Comparison of ENCODE assay signal across 1 cellular context in the genomic region with DNA sequence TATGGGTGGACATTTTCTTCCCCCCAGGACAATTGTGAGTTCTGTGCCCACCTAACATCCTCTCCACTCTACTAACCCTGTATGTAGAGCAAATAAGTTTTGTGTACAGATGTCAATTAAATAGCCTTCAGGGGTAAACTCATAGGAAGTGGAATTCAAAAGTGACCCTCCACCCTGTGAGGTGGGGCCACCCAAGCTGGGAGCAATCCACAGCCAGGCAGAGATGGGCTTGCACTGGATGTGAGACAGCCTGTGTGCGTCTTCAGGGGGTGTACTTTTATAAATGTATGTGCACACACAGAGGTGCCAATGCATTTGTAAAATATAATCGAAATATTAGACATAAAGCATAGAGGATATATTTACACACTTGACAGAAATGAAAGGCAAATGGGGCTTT.
A peak's percentile ranks its signal among the peaks of the same experiment; 100 is the strongest.
TF ChIP-seq lines count a peak whose summit lies in the region.

No MANE protein-coding gene starts in this region.

TF ChIP-seq in HEK293, 187 proteins besides CTCF, POLR2A, EP300 and RAD21:
- TF ChIP-seq, protein P1, sequence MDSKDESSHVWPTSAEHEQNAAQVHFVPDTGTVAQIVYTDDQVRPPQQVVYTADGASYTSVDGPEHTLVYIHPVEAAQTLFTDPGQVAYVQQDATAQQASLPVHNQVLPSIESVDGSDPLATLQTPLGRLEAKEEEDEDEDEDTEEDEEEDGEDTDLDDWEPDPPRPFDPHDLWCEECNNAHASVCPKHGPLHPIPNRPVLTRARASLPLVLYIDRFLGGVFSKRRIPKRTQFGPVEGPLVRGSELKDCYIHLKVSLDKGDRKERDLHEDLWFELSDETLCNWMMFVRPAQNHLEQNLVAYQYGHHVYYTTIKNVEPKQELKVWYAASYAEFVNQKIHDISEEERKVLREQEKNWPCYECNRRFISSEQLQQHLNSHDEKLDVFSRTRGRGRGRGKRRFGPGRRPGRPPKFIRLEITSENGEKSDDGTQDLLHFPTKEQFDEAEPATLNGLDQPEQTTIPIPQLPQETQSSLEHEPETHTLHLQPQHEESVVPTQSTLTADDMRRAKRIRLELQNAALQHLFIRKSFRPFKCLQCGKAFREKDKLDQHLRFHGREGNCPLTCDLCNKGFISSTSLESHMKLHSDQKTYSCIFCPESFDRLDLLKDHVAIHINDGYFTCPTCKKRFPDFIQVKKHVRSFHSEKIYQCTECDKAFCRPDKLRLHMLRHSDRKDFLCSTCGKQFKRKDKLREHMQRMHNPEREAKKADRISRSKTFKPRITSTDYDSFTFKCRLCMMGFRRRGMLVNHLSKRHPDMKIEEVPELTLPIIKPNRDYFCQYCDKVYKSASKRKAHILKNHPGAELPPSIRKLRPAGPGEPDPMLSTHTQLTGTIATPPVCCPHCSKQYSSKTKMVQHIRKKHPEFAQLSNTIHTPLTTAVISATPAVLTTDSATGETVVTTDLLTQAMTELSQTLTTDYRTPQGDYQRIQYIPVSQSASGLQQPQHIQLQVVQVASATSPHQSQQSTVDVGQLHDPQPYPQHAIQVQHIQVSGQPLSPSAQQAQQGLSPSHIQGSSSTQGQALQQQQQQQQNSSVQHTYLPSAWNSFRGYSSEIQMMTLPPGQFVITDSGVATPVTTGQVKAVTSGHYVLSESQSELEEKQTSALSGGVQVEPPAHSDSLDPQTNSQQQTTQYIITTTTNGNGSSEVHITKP (tag by site-specific recombination; IDR thresholded peaks at IDR 0.05), result peak; percentile 53
- TF ChIP-seq, protein P2, sequence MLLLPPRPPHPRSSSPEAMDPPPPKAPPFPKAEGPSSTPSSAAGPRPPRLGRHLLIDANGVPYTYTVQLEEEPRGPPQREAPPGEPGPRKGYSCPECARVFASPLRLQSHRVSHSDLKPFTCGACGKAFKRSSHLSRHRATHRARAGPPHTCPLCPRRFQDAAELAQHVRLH (tag by site-specific recombination; IDR thresholded peaks at IDR 0.05), result no peak
